Comparison of ENCODE assay signal across 18 cellular contexts in the genomic region with DNA sequence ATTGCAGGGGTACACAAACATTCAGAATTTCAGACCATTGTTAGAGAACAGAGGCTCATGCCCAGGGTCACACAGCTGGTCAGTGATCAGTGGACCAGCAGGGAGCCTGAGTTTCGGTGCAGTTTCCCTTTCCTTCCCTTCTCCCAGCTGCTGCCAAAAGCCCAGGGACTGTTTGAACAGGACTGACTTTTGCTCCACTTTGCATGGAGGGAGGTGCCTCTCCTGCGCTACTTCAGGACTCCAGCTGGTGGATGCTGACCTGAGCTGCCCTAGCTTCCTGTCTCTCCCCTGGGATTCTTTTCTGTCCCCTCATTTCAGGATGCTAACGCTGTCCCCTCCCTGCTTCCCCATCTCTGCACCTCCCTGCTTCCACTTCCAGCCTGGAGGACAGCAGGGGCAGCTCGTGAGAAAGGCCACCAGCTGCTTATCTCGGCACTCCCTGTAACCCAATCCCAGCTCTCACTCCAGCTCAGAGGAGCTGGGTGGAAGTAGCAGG. TPM values are rescaled to one million over a fixed set of nuclear protein-coding genes. Genes with fewer than 3 reads are reported as not detected.
DNase-seq lines count a peak whose midpoint lies in the region; ATAC-seq, FAIRE-seq and TF ChIP-seq lines count a peak whose summit lies in the region.
"Had no signal": no experiment of that assay in that cellular context is flagged by ENCODE, and none has a peak within 500 bp of the region (broad histone marks: within the 10 kb centered on the region; RNA-seq: fewer than 3 reads in every experiment).

No MANE protein-coding gene starts in this region.

- WGBS in small intestine, 3 donors, result 10 to 30% (median 16%) methylated on average over 5 of the region's 5 CpGs

- ATAC-seq in WTC11, result peak; percentile 76
- ATAC-seq in left colon, result peak; percentile 89
- ATAC-seq in HG02759 (IDR thresholded peaks at IDR 0.05; ENCODE audit: unreplicated experiment), result no peak
- ATAC-seq: HCT116, T-cell had no signal

- H3K9me3 ChIP-seq in small intestine (ENCODE audit: control insufficient read depth, low read depth) (no peaks in the 10 kb centered on the region), BE2C (no peaks in the 10 kb centered on the region)

- no peaks in the 10 kb centered on the region for H3K36me3 ChIP-seq in small intestine (ENCODE audit: control insufficient read depth in 2 of 2, insufficient read depth in 2 of 2, low read length in 2 of 2)
- H3K36me3 ChIP-seq in BE2C, result no peaks in the 10 kb centered on the region

- H3K27me3 ChIP-seq in small intestine (ENCODE audit: control insufficient read depth in 2 of 2, insufficient read depth in 2 of 2, low read length in 2 of 2), result no peaks in the 10 kb centered on the region
- H3K27me3 ChIP-seq in BE2C, result no peaks in the 10 kb centered on the region

- no peaks in the 10 kb centered on the region for H3K4me1 ChIP-seq in small intestine (ENCODE audit: control insufficient read depth in 2 of 2, insufficient read depth in 1 of 2, low read depth in 1 of 2, low read length in 1 of 2)
- no peaks in the 10 kb centered on the region for H3K4me1 ChIP-seq in BE2C

- H3K27me3 Mint-ChIP-seq in WTC11 (ENCODE audit: low read depth), result no peaks in the 10 kb centered on the region
- H3K27me3 Mint-ChIP-seq in chondrocyte (ENCODE audit: low read depth), result peaks cover 16% of the 10 kb centered on the region

- H3K4me3 Mint-ChIP-seq in WTC11 (no peak overlapping the region), chondrocyte (ENCODE audit: unreplicated experiment) (no peak overlapping the region)
- H3K4me3 Mint-ChIP-seq: activated CD4-positive, alpha-beta memory T cell treated with anti-CD3 and anti-CD28 coated beads for 36 hours; T-cell had no signal

- DNase-seq in NCI-H1417 (lab: John Stamatoyannopoulos, UW) (peak; percentile 10 to 46 (median 36)), NCI-H1417 treated with DMSO at 0.1 percent for 48 hours (lab: John Stamatoyannopoulos, UW) (no peak), WTC11 (ENCODE audit: low spot score) (peak; percentile 27), left colon (peak; percentile 60 to 72), small intestine (peak; percentile 65), BE2C (no peak), chondrocyte (ENCODE audit: low spot score) (no peak)
- DNase-seq: activated CD4-positive, alpha-beta memory T cell treated with anti-CD3 and anti-CD28 coated beads for 36 hours; activated naive CD4-positive, alpha-beta T cell treated with Interleukin-2 at 50 U/mL for 16 hours; NK-92 treated with Interleukin-12 subunit alpha and Interleukin-12 subunit beta, amount 100 ng/mL, for 24 hours; posterior cingulate gyrus; stimulated activated CD4-positive, alpha-beta T cell treated with anti-CD3 and anti-CD28 coated beads, Interleukin-4, amount 100 ng/mL, for 1 hour; T-cell had no signal

- POLR2A ChIA-PET in WTC11 (lab: Charles Lee), result no interaction called here

- H3K27ac Mint-ChIP-seq in WTC11 (no peak overlapping the region), chondrocyte (ENCODE audit: unreplicated experiment) (no peak overlapping the region)
- H3K27ac Mint-ChIP-seq: activated CD4-positive, alpha-beta memory T cell treated with anti-CD3 and anti-CD28 coated beads for 36 hours; T-cell had no signal

- CTCF ChIA-PET in WTC11 (lab: Charles Lee), result interaction anchor here (0.7 to 2.6 kb wide), 7 partner anchors 15 to 174 kb away, joined by 3 to 24 read pairs (median 5); no protein-coding TSS in a partner anchor

- FAIRE-seq in small intestine (lab: Jason Lieb, UNC), result no peak
- FAIRE-seq: A204.1, D721Med had no signal

- no peak overlapping the region for H3K27ac ChIP-seq in small intestine (ENCODE audit: low read depth in 1 of 2, low read length in 1 of 2)

- H3K4me3 ChIP-seq in small intestine (ENCODE audit: low read depth in 1 of 2, low read length in 2 of 2), result no peak overlapping the region
- no peak overlapping the region for H3K4me3 ChIP-seq in BE2C (ENCODE audit: low read depth, low read length)

- H3K36me3 Mint-ChIP-seq in WTC11 (no peaks in the 10 kb centered on the region), chondrocyte (ENCODE audit: low read depth) (no peaks in the 10 kb centered on the region)
- H3K36me3 Mint-ChIP-seq: activated CD4-positive, alpha-beta memory T cell treated with anti-CD3 and anti-CD28 coated beads for 36 hours; T-cell had no signal

- TF ChIP-seq CTCF in WTC11 (IDR thresholded peaks at IDR 0.05), result no peak
- TF ChIP-seq CTCF in BE2C (IDR thresholded peaks at IDR 0.05; ENCODE audit: low read depth, low read length), result no peak
- TF ChIP-seq CTCF in chondrocyte (IDR thresholded peaks at IDR 0.05), result no peak

- no peaks in the 10 kb centered on the region for H3K9me3 Mint-ChIP-seq in WTC11
- H3K9me3 Mint-ChIP-seq in chondrocyte (ENCODE audit: low read depth), result no peaks in the 10 kb centered on the region
- H3K9me3 Mint-ChIP-seq: activated CD4-positive, alpha-beta memory T cell treated with anti-CD3 and anti-CD28 coated beads for 36 hours; T-cell had no signal

- intact Hi-C loops in left colon (cut with DNase I, micrococcal nuclease), result no loop called here

- peaks cover 18% of the 10 kb centered on the region for H3K4me1 Mint-ChIP-seq in WTC11
- H3K4me1 Mint-ChIP-seq in chondrocyte (ENCODE audit: low read depth), result peaks cover 2% of the 10 kb centered on the region

TF ChIP-seq in WTC11, 78 proteins besides CTCF, POLR2A, EP300 and RAD21:
- TF ChIP-seq MYBL2 (CRISPR knock-in tag; IDR thresholded peaks at IDR 0.05) (no peak), RELA (CRISPR knock-in tag; IDR thresholded peaks at IDR 0.05; ENCODE audit: borderline replicate concordance) (no peak), ZNF423 (CRISPR knock-in tag; IDR thresholded peaks at IDR 0.05) (peak; percentile 33; the same call in 1 of the 2 replicates)
- TF ChIP-seq, protein P1, sequence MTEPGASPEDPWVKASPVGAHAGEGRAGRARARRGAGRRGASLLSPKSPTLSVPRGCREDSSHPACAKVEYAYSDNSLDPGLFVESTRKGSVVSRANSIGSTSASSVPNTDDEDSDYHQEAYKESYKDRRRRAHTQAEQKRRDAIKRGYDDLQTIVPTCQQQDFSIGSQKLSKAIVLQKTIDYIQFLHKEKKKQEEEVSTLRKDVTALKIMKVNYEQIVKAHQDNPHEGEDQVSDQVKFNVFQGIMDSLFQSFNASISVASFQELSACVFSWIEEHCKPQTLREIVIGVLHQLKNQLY (CRISPR knock-in tag; IDR thresholded peaks at IDR 0.05), result no peak

RNA-seq across cellular contexts. Expression of gene SH2D4B, which starts 14.5 kb away (rescaled TPM):
- total RNA-seq in WTC11 (2021) (0.04 to 0.09 TPM in 2 of 3 replicates, not detected in the other), left colon (not detected), chondrocyte (0.07 TPM in 1 of 3 replicates, not detected in the others)
- under 1 TPM in 1 of 3 donors, not detected in 2; 0.09 TPM for polyA plus RNA-seq in small intestine
- not detected for polyA plus RNA-seq in BE2C (2012; ENCODE audit: insufficient read depth, insufficient read length, low read depth)
- total RNA-seq: MCF 10A had no signal

Comparison
In these comparisons a context has a peak if more than half of its experiments do, and no peak if none do; other contexts are left out.
1. DNase-seq: peak in NCI-H1417 (3 of 3), WTC11 (single experiment), left colon (2 of 2) and small intestine (single experiment); none in NCI-H1417 treated with DMSO at 0.1 percent for 48 hours (single experiment), BE2C (single experiment) and chondrocyte (single experiment).